ENCODE assay signal across 30 cellular contexts in the genomic region with DNA sequence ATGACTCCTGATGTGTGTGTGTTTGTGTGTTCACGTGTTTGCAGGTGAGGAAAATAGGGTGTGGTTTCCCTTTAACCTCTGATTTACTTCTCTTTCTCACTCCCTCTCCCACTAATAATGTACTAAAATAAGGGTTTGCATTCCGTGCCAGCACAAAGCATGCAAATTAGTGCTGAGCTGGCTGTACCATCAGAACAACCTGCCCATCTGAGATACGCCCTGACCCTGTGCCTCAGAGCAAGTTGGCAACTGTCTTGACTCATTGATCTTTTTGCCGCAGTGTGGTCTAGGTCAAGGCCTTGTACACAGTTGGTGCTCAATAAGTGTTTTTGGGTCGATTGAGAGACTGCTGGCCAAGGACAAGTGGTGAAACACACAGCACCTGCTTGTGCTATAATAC.
"Had no signal": no experiment of that assay in that cellular context is flagged by ENCODE, and none has a peak within 500 bp of the region (broad histone marks: within the 10 kb centered on the region; RNA-seq: fewer than 3 reads in every experiment).

No MANE protein-coding gene starts in this region.

- H3K9me3 ChIP-seq: ascending aorta, body of pancreas, SJCRH30, SK-N-SH had no signal

- H3K36me3 Mint-ChIP-seq: activated naive CD4-positive, alpha-beta T cell treated with anti-CD3 and anti-CD28 coated beads, Interleukin-2, amount 50 U/mL, for 24 hours had no signal

- ATAC-seq: activated CD4-positive, CD25-positive, alpha-beta regulatory T cell treated with anti-CD3 and anti-CD28 coated beads, Interleukin-2, amount 50 U/mL, for 24 hours; activated CD8-positive, alpha-beta T cell treated with anti-CD3 and anti-CD28 coated beads for 36 hours; body of pancreas; K562; Panc1 had no signal

- H3K9me3 Mint-ChIP-seq: activated naive CD4-positive, alpha-beta T cell treated with anti-CD3 and anti-CD28 coated beads, Interleukin-2, amount 50 U/mL, for 24 hours; activated T-helper 1 cell treated with anti-CD3 and anti-CD28 coated beads, Interleukin-12 subunit alpha, Interleukin-12 subunit beta, Interleukin-2, Interleukin-4 antibody, amounts not matched to agents 30 ng/mL and 10 ng/mL and 1 ng/mL, durations not matched to agents 14 hours and 24 hours and 36 hours had no signal

- DNase-seq: activated CD4-positive, alpha-beta T cell treated with anti-CD3 and anti-CD28 coated beads for 4 hours; activated CD8-positive, alpha-beta memory T cell treated with anti-CD3 and anti-CD28 coated beads, Interleukin-2, amount 50 U/mL, for 48 hours; activated CD8-positive, alpha-beta T cell treated with anti-CD3 and anti-CD28 coated beads for 36 hours; activated effector memory CD4-positive, alpha-beta T cell treated with Interleukin-2 at 50 U/mL for 16 hours; activated naive CD4-positive, alpha-beta T cell; activated T-cell treated with anti-CD3 and anti-CD28 coated beads, Interleukin-2, amount 50 U/mL, for 24 hours; amniotic stem cell; Karpas-422; MM.1S; NCI-H1105; NCI-H2029 treated with DMSO at 0.1 percent for 48 hours; NCI-H345; NCI-H510A; NCI-H69; NK-92 treated with Interleukin-12 subunit alpha and Interleukin-12 subunit beta, amount 100 ng/mL, for 24 hours; OCI-M1; Right ventricle myocardium superior; SJCRH30; SK-N-SH; T-helper 1 cell; WERI-Rb-1 had no signal

- H3K4me2 ChIP-seq: SK-N-SH had no signal

- H3K4me3 Mint-ChIP-seq: activated CD8-positive, alpha-beta T cell treated with anti-CD3 and anti-CD28 coated beads for 36 hours; activated naive CD4-positive, alpha-beta T cell treated with anti-CD3 and anti-CD28 coated beads, Interleukin-2, amount 50 U/mL, for 24 hours; activated T-cell treated with anti-CD3 and anti-CD28 coated beads, Interleukin-2, amount 50 U/mL, for 24 hours; activated T-helper 1 cell treated with anti-CD3 and anti-CD28 coated beads, Interleukin-12 subunit alpha, Interleukin-12 subunit beta, Interleukin-2, Interleukin-4 antibody, amounts not matched to agents 30 ng/mL and 10 ng/mL and 1 ng/mL, durations not matched to agents 14 hours and 24 hours and 36 hours had no signal

- FAIRE-seq: bronchial epithelial cell, K562 had no signal

- H3K4me1 Mint-ChIP-seq: activated naive CD4-positive, alpha-beta T cell treated with anti-CD3 and anti-CD28 coated beads, Interleukin-2, amount 50 U/mL, for 24 hours had no signal

- H3K27me3 Mint-ChIP-seq: activated CD8-positive, alpha-beta T cell treated with anti-CD3 and anti-CD28 coated beads for 36 hours; activated naive CD4-positive, alpha-beta T cell treated with anti-CD3 and anti-CD28 coated beads, Interleukin-2, amount 50 U/mL, for 24 hours; activated T-cell treated with anti-CD3 and anti-CD28 coated beads, Interleukin-2, amount 50 U/mL, for 24 hours had no signal

- H3K4me1 ChIP-seq: ascending aorta, SJCRH30 had no signal

- H3K27ac ChIP-seq: ascending aorta, RWPE1, SJCRH30, WERI-Rb-1 had no signal

- H3K27ac Mint-ChIP-seq: activated CD8-positive, alpha-beta T cell treated with anti-CD3 and anti-CD28 coated beads for 36 hours; activated naive CD4-positive, alpha-beta T cell treated with anti-CD3 and anti-CD28 coated beads, Interleukin-2, amount 50 U/mL, for 24 hours; activated T-cell treated with anti-CD3 and anti-CD28 coated beads, Interleukin-2, amount 50 U/mL, for 24 hours; activated T-helper 1 cell treated with anti-CD3 and anti-CD28 coated beads, Interleukin-12 subunit alpha, Interleukin-12 subunit beta, Interleukin-2, Interleukin-4 antibody, amounts not matched to agents 30 ng/mL and 10 ng/mL and 1 ng/mL, durations not matched to agents 14 hours and 24 hours and 36 hours had no signal

- H3K4me3 ChIP-seq: ascending aorta, body of pancreas, K562, SJCRH30 had no signal
